15 cellular contexts compared by ENCODE assay signal in the genomic region with DNA sequence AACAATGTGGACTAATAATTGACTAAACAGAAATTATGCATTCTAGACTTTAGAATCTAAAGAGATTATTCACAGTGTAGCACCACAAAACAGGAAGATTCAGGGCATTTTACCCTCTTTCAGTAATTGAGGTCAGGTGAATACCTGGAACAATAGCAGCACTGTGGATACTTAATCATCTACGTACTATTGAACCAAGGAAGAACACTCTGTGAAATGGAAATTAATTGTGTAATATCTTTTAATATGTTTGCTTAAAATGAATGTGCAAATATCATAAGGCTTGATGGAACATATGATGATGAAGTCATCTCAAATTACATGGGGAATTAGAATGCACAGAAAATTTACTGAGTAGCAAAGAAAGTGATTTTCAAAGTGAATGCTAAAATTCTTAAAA.
DNase-seq lines count a peak whose midpoint lies in the region; TF ChIP-seq lines count a peak whose summit lies in the region.
"Had no signal": no experiment of that assay in that cellular context is flagged by ENCODE, and none has a peak within 500 bp of the region (broad histone marks: within the 10 kb centered on the region; RNA-seq: fewer than 3 reads in every experiment).

No MANE protein-coding gene starts in this region.

- no peaks in the 10 kb centered on the region for H3K27me3 ChIP-seq in Peyer's patch

- H3K36me3 ChIP-seq in Peyer's patch = no peaks in the 10 kb centered on the region

- no peak overlapping the region for H3K4me3 ChIP-seq in Peyer's patch
- H3K4me3 ChIP-seq: A549 had no signal

- peak overlapping the region; percentile 56 for H3K27ac ChIP-seq in 22Rv1
- peak overlapping the region; percentile 91 for H3K27ac ChIP-seq in VCaP
- no peak overlapping the region for H3K27ac ChIP-seq in Peyer's patch
- H3K27ac ChIP-seq in substantia nigra (ENCODE audit: low read depth, low read length, poor library complexity, severe bottlenecking) = no peak overlapping the region
- H3K27ac ChIP-seq: A549 had no signal

- no peaks in the 10 kb centered on the region for H3K4me1 ChIP-seq in Peyer's patch

- peak; percentile 20 for DNase-seq in HT-29 (ENCODE audit: low spot score)
- DNase-seq in NCI-H1105 treated with DMSO at 0.1 percent for 48 hours (lab: John Stamatoyannopoulos, UW) = peak; percentile 41
- no peak for DNase-seq in MV-4-11 (lab: John Stamatoyannopoulos, UW)
- no peak for DNase-seq in activated CD4-positive, CD25-positive, alpha-beta regulatory T cell treated with anti-CD3 and anti-CD28 coated beads, Interleukin-2, amount 50 U/mL, for 72 hours
- no peak for DNase-seq in Peyer's patch
- no peak for DNase-seq in substantia nigra (lab: John Stamatoyannopoulos, UW)
- DNase-seq: CD8-positive, alpha-beta T cell; COR-L47; DND-41; GDM1; HCEC 1CT; HFFc6 had no signal

- H3K9me3 ChIP-seq in Peyer's patch = no peaks in the 10 kb centered on the region
- H3K9me3 ChIP-seq: A549 had no signal

- TF ChIP-seq CTCF in 22Rv1 (IDR thresholded peaks at IDR 0.05) (no peak), VCaP (conservative IDR thresholded peaks at IDR 0.05) (no peak), Peyer's patch (IDR thresholded peaks at IDR 0.05) (no peak)

- TF ChIP-seq POLR2A in Peyer's patch (IDR thresholded peaks at IDR 0.05) = no peak

Comparison
In these comparisons a context has a peak if more than half of its experiments do, and no peak if none do; other contexts are left out.
1. H3K27ac ChIP-seq: peak in 22Rv1 (single experiment) and VCaP (single experiment); none in Peyer's patch (0 of 4) and substantia nigra (single experiment).
2. DNase-seq: peak in HT-29 (single experiment) and NCI-H1105 treated with DMSO at 0.1 percent for 48 hours (single experiment); none in MV-4-11 (single experiment), activated CD4-positive, CD25-positive, alpha-beta regulatory T cell treated with anti-CD3 and anti-CD28 coated beads, Interleukin-2, amount 50 U/mL, for 72 hours (single experiment), Peyer's patch (0 of 3) and substantia nigra (0 of 49).